In the genomic region with DNA sequence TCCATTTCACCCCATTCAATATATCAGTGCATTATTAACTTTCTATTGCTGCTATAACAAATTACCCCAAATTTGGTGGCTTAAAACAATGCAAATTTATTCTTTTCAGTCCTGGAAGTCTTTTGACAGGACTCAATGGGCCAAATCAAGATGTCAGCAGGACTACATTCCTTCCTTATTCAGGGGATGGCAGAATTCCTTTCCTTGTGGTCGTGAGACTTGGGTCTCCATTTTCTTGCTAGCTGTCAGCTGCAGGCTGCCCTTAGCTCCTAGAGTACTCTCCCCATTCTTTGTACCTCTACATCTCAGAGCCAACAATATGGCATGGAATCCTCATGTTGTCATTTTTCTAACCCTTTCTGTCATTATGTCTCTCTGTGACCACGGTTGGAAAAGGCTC, we compare ENCODE assay signal across 27 cellular contexts.
"Had no signal": no experiment of that assay in that cellular context is flagged by ENCODE, and none has a peak within 500 bp of the region (broad histone marks: within the 10 kb centered on the region; RNA-seq: fewer than 3 reads in every experiment).

No MANE protein-coding gene starts in this region.

- H3K4me2 ChIP-seq: hepatocyte, smooth muscle cell had no signal

- DNase-seq: colonic mucosa; effector CD8-positive, alpha-beta T cell; endodermal cell; foreskin keratinocyte; heart left ventricle; kidney; natural killer cell; nucleus accumbens; ovary; posterior cingulate gyrus; right lobe of liver; stimulated activated CD4-positive, alpha-beta T cell treated with anti-CD3 and anti-CD28 coated beads, Interleukin-12 subunit alpha, Interleukin-12 subunit beta, amount 100 ng/mL, for 4 hours; stimulated activated CD4-positive, alpha-beta T cell treated with anti-CD3 and anti-CD28 coated beads, Interleukin-2, amount 100 ng/mL, for 24 hours; stimulated activated CD4-positive, alpha-beta T cell treated with anti-CD3 and anti-CD28 coated beads, Interleukin-4, amount 100 ng/mL, for 24 hours; stimulated activated naive CD4-positive, alpha-beta T cell treated with Interleukin-2 at 50 U/mL for 16 hours; stomach; thyroid gland; trophoblast cell had no signal

- H3K9me3 ChIP-seq: colonic mucosa, gastroesophageal sphincter, ovary, right lobe of liver, stomach, thyroid gland, vagina had no signal

- ATAC-seq: esophagus mucosa; foreskin keratinocyte; gastroesophageal sphincter; heart left ventricle; left lobe of liver; natural killer cell; right lobe of liver; stimulated activated effector memory CD8-positive, alpha-beta T cell treated with anti-CD3 and anti-CD28 coated beads, Interleukin-12 subunit alpha, Interleukin-12 subunit beta, amount 100 ng/mL, for 72 hours had no signal

- H3K4me1 ChIP-seq: colonic mucosa, gastroesophageal sphincter, heart left ventricle, right lobe of liver, stomach, thyroid gland, vagina had no signal

- H3K79me2 ChIP-seq: hepatocyte had no signal

- H3K36me3 ChIP-seq: colonic mucosa, gastroesophageal sphincter, heart left ventricle, ovary, right lobe of liver, stomach, thyroid gland, vagina had no signal

- H3K27me3 ChIP-seq: colonic mucosa, foreskin keratinocyte, gastroesophageal sphincter, heart left ventricle, hepatocyte, ovary, right lobe of liver, stomach, thyroid gland, vagina had no signal

- H3K27ac ChIP-seq: colonic mucosa, epithelial cell of prostate, foreskin keratinocyte, gastroesophageal sphincter, heart left ventricle, hepatocyte, ovary, right lobe of liver, stomach, thyroid gland, vagina had no signal

- H2AFZ ChIP-seq: hepatocyte had no signal

- H3K4me3 ChIP-seq: colonic mucosa, gastroesophageal sphincter, heart left ventricle, hepatocyte, lung, ovary, right lobe of liver, smooth muscle cell, stomach, thyroid gland, vagina had no signal
